Comparison of ENCODE assay signal across 10 cellular contexts in the genomic region with DNA sequence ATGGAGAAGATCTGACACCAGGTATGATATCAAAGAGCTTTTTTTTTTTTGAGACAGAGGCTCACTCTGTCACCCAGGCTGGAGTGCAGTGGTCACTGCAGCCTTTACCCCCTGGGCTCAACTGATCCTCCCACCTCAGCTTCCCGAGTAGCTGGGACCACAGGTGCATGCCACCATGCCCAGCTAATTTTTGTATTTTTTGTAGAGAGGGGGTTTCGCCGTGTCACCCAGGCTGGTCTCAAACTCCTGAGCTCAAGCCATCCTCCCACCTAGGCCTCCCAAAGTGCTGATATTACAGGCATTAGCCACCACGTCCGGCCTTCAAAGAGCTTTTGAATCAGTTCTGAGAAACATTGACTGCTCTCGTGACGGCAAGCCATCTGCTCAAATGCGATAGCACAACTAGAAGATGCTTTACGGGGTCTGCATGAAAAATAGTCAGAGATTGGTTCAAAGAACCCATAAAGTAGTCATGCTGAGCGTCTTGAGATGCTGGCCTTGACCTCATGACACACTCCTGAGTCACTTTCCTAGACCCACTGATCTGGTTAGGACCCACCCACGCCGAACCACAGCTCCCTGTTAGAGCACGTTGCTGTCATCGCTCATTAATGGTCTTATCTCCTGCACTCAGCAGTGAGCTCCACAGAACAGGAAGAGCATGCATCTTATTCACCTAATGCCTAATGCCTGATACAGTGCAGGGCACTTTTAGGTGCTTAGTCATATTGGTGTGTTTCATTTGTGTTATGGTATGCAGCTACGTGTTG. TPM values are rescaled to one million over a fixed set of nuclear protein-coding genes. Genes with fewer than 3 reads are reported as not detected.
DNase-seq lines count a peak whose midpoint lies in the region; ATAC-seq and TF ChIP-seq lines count a peak whose summit lies in the region.
"Had no signal": no experiment of that assay in that cellular context is flagged by ENCODE, and none has a peak within 500 bp of the region (broad histone marks: within the 10 kb centered on the region; RNA-seq: fewer than 3 reads in every experiment).

No MANE protein-coding gene starts in this region.

- no peaks in the 10 kb centered on the region for H3F3A ChIP-seq in PC-3 (ENCODE audit: low read length, unreplicated experiment)

- no peak overlapping the region for H2AFZ ChIP-seq in PC-3 (ENCODE audit: low read length)

- peak overlapping the region; percentile 88 for H3K27ac ChIP-seq in PC-3 (ENCODE audit: low read length)

- in situ Hi-C loops in HAP-1 (cut with MboI; ENCODE audit: low sequenced_read_pairs): no loop called here

- intact Hi-C loops in PC-3 (cut with micrococcal nuclease): loop anchor here (2.0 to 5.0 kb wide), 3 partner anchors 43 to 341 kb away; no protein-coding TSS in a partner anchor

- peaks cover 76% of the 10 kb centered on the region for H3K4me1 ChIP-seq in PC-3 (ENCODE audit: insufficient read depth, low read length)
- H3K4me1 ChIP-seq in HAP-1: peaks cover 8% of the 10 kb centered on the region

- no peaks in the 10 kb centered on the region for H4K20me1 ChIP-seq in PC-3 (ENCODE audit: low read length)

- no peak for TF ChIP-seq CTCF in PC-3 (conservative IDR thresholded peaks at IDR 0.05; ENCODE audit: low read depth, low read length)
- TF ChIP-seq CTCF in fibroblast of mammary gland (conservative IDR thresholded peaks at IDR 0.05; ENCODE audit: control insufficient read depth, insufficient read depth, low read depth, low read length): no peak

- ATAC-seq in PC-3: peak; percentile 91

- no TSS peak for BruUV-seq in PC-3 (replicated peaks; lab: Mats Ljungman, UMichigan)

- POLR2A ChIA-PET in PC-3 (lab: Charles Lee; ENCODE audit: unreplicated experiment): interaction anchor here (0.7 to 0.9 kb wide), 2 partner anchors 39 to 43 kb away, joined by 5 to 10 read pairs; no protein-coding TSS in a partner anchor

- no peaks in the 10 kb centered on the region for H3K9me3 ChIP-seq in PC-3 (ENCODE audit: low read length)
- no peaks in the 10 kb centered on the region for H3K9me3 ChIP-seq in HAP-1

- H3K79me2 ChIP-seq in PC-3 (ENCODE audit: low read length): peaks cover 13% of the 10 kb centered on the region

- CTCF ChIA-PET in PC-3 (lab: Charles Lee): no interaction called here

- H3K27me3 ChIP-seq in PC-3 (ENCODE audit: low read length) (no peaks in the 10 kb centered on the region), HAP-1 (ENCODE audit: low read depth) (no peaks in the 10 kb centered on the region)

- H3K4me2 ChIP-seq in PC-3 (ENCODE audit: low read length): peak overlapping the region; percentile 79

- peak overlapping the region; percentile 39 for H3K9ac ChIP-seq in PC-3 (ENCODE audit: low read length)

- no peaks in the 10 kb centered on the region for H3K9me2 ChIP-seq in PC-3 (replicated peaks; ENCODE audit: low read length)

- DNase-seq in stimulated activated CD4-positive, alpha-beta T cell treated with anti-CD3 and anti-CD28 coated beads, Interleukin-15, amount 100 ng/mL, for 24 hours: peak; percentile 42
- no peak for DNase-seq in stimulated activated CD4-positive, alpha-beta T cell treated with anti-CD3 and anti-CD28 coated beads, Interleukin-4, amount 100 ng/mL, for 4 hours
- DNase-seq in PC-3: peak; percentile 98
- DNase-seq in fibroblast of mammary gland (ENCODE audit: low read depth): peak; percentile 100
- DNase-seq in ureter (ENCODE audit: low spot score): peak; percentile 47
- DNase-seq in NCI-H1436 (lab: John Stamatoyannopoulos, UW): no peak
- DNase-seq in globus pallidus (ENCODE audit: low spot score): no peak
- no peak for DNase-seq in HAP-1 (ENCODE audit: low spot score in 2 of 2)
- DNase-seq: NCI-H82; stimulated activated naive CD4-positive, alpha-beta T cell had no signal

- no peaks in the 10 kb centered on the region for H3K36me3 ChIP-seq in PC-3 (ENCODE audit: low read depth, low read length)
- H3K36me3 ChIP-seq in HAP-1 (replicated peaks): no peaks in the 10 kb centered on the region

- H3K4me3 ChIP-seq in PC-3 (ENCODE audit: low read length) (peak overlapping the region; percentile 49; the same call in 1 of the 2 replicates), fibroblast of mammary gland (ENCODE audit: control insufficient read depth, low read depth, low read length) (no peak overlapping the region), HAP-1 (no peak overlapping the region)

RNA-seq across cellular contexts. Expression of a gene that starts 57.0 kb away (rescaled TPM):
- total RNA-seq in PC-3 (2014; rRNA removed) (19.0 and 19.6 TPM in 2 replicates), ureter (90.8 TPM)

Comparison
In these comparisons a context has a peak if more than half of its experiments do, and no peak if none do; other contexts are left out.
1. DNase-seq: peak in stimulated activated CD4-positive, alpha-beta T cell treated with anti-CD3 and anti-CD28 coated beads, Interleukin-15, amount 100 ng/mL, for 24 hours (single experiment), PC-3 (single experiment), fibroblast of mammary gland (single experiment) and ureter (single experiment); none in stimulated activated CD4-positive, alpha-beta T cell treated with anti-CD3 and anti-CD28 coated beads, Interleukin-4, amount 100 ng/mL, for 4 hours (0 of 2), NCI-H1436 (single experiment), globus pallidus (single experiment) and HAP-1 (0 of 2).